ENCODE assay signal across 11 cellular contexts in the genomic region with DNA sequence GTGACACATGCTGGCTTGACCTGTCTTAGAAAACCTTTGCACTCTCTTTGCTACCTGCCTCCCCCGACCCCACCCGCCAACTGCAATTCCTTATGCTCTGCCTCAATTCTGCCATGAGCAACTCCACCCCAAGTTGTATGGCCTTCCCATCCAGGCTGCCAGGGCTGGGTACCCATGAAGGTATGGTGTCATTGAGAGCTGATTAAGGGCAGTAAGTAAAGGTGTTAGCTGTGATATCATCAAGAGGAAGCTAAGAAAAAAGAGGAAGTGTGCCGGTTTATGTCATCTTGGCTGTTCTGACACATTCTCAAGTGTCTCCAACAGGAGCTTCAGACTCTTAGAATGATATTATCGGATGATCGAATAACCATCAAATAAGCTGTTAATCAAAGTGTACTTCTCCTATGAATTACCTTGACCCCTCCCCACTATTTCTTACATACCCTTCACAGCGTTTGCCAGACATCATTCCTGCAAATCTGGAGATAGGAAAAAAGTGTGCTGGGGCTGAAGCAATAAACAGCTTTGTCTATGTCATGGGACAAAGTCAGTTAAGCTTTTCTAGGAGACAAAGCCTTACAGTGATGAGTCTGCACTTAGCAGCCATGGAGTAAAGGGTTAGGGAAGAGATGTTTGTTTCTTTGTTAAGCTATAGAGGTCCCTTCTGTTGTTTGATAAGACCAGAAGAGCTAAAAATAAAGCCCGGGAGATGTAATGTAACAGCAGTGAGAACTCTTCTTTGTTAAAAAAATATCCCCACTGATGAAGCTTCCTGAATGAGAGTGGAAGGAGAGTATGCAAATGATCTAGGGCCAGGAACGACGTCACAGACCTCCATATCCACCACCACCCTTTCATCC. TPM values are rescaled to one million over a fixed set of nuclear protein-coding genes. Genes with fewer than 3 reads are reported as not detected.
DNase-seq lines count a peak whose midpoint lies in the region; ATAC-seq, FAIRE-seq and TF ChIP-seq lines count a peak whose summit lies in the region.
"Had no signal": no experiment of that assay in that cellular context is flagged by ENCODE, and none has a peak within 500 bp of the region (broad histone marks: within the 10 kb centered on the region; RNA-seq: fewer than 3 reads in every experiment).

No MANE protein-coding gene starts in this region.

- no peak for TF ChIP-seq RAD21 in K562 (CRISPR knock-in tag; conservative IDR thresholded peaks at IDR 0.05 in 1 of 2, IDR thresholded peaks at IDR 0.05 in 1 of 2)

- FAIRE-seq in K562 (lab: Jason Lieb, UNC), result no peak

- no peak overlapping the region for H3K9ac ChIP-seq in BLaER1
- H3K9ac ChIP-seq in K562 (ENCODE audit: insufficient read depth in 1 of 2, low read depth in 2 of 2, low read length in 2 of 2), result no peak overlapping the region

- no peaks in the 10 kb centered on the region for H3K79me2 ChIP-seq in K562 (ENCODE audit: control insufficient read depth, insufficient read depth, low read length)

- H3K4me3 Mint-ChIP-seq in immature natural killer cell, result no peak overlapping the region

- in situ Hi-C loops in K562 (cut with MboI), result no loop called here

- H4K20me1 ChIP-seq in BLaER1 (no peaks in the 10 kb centered on the region), K562 (replicated peaks; ENCODE audit: control insufficient read depth, insufficient read depth, low read length) (no peaks in the 10 kb centered on the region)

- H3K27ac ChIP-seq in BLaER1, result peak overlapping the region; percentile 10; the same call in 1 of the 2 replicates
- peak overlapping the region; percentile 64; the same call in 2 of the 3 replicates for H3K27ac ChIP-seq in K562 (ENCODE audit: extremely low read depth, low read depth, low read length)
- H3K27ac ChIP-seq in tibial nerve, result no peak overlapping the region

- DNase-seq in Kasumi-1 (lab: John Stamatoyannopoulos, UW) (peak; percentile 73 to 91), K562 (ENCODE audit: extremely low read depth in 1 of 4, low spot score in 3 of 4) (peak in 2 of 4 experiments; percentile 14 to 43), tibial nerve (ENCODE audit: low spot score in 2 of 2) (no peak), immature natural killer cell (no peak), DMS153 treated with DMSO at 0.1 percent for 48 hours (lab: John Stamatoyannopoulos, UW; ENCODE audit: unreplicated experiment) (no peak), islet precursor cell (no peak)
- DNase-seq: NCI-H1048; stimulated activated CD4-positive, alpha-beta T cell treated with anti-CD3 and anti-CD28 coated beads, Interleukin-4, amount 100 ng/mL, for 4 hours had no signal

- intact Hi-C loops in K562 (cut with micrococcal nuclease), result no loop called here

- TF ChIP-seq EP300 in K562 (IDR thresholded peaks at IDR 0.05; ENCODE audit: low read length) (no peak), tibial nerve (IDR thresholded peaks at IDR 0.05) (no peak)

- H3K36me3 Mint-ChIP-seq in immature natural killer cell, result peaks cover 0 to 8% (median 0%) of the 10 kb centered on the region in 3 donors

- no peaks in the 10 kb centered on the region for H3K9me3 Mint-ChIP-seq in immature natural killer cell

- peak overlapping the region; percentile 66 for H2AFZ ChIP-seq in K562 (ENCODE audit: low read depth, low read length)

- H3K36me3 ChIP-seq in BLaER1, result no peaks in the 10 kb centered on the region
- no peaks in the 10 kb centered on the region for H3K36me3 ChIP-seq in K562 (ENCODE audit: control insufficient read depth, insufficient read depth, low read length)
- no peaks in the 10 kb centered on the region for H3K36me3 ChIP-seq in tibial nerve

- TF ChIP-seq CTCF in K562 (IDR thresholded peaks at IDR 0.05 in 2 of 3, conservative IDR thresholded peaks at IDR 0.05 in 1 of 3; ENCODE audit: insufficient read depth in 2 of 3, low read depth in 1 of 3, low read length in 3 of 3), result no peak
- no peak for TF ChIP-seq CTCF in tibial nerve (IDR thresholded peaks at IDR 0.05)

- ATAC-seq in GM19395 (IDR thresholded peaks at IDR 0.05; ENCODE audit: unreplicated experiment), result peak; percentile 74
- peak; percentile 54; the same call in 2 of the 3 replicates for ATAC-seq in K562

- H3K4me1 ChIP-seq in BLaER1 (peaks cover 50% of the 10 kb centered on the region), K562 (replicated peaks in 1 of 2; ENCODE audit: control insufficient read depth in 2 of 2, insufficient read depth in 2 of 2, low read length in 2 of 2) (peaks cover 0 to 19% of the 10 kb centered on the region in 2 experiments; a peak in 4 of 5 replicates), tibial nerve (no peaks in the 10 kb centered on the region)

- 6% methylated on average over 9 of the region's 9 CpGs for WGBS in K562 (ENCODE audit: insufficient coverage, low coverage, missing lambda C conversion rate)
- 61 to 62% methylated on average over 9 of the region's 9 CpGs for WGBS in tibial nerve, 2 donors

- H3K9me3 ChIP-seq in BLaER1 (peaks cover 14% of the 10 kb centered on the region), K562 (replicated peaks; ENCODE audit: control insufficient read depth, insufficient read depth, low read depth, low read length) (no peaks in the 10 kb centered on the region), tibial nerve (no peaks in the 10 kb centered on the region)

- H3K4me1 Mint-ChIP-seq in immature natural killer cell, result peaks cover 8 to 18% of the 10 kb centered on the region in 2 donors

- H3K4me2 ChIP-seq in BLaER1 (peak overlapping the region; percentile 66), K562 (ENCODE audit: insufficient read depth, low read length) (peak overlapping the region; percentile 61)

- peaks cover 0 to 5% (median 4%) of the 10 kb centered on the region in 3 donors for H3K27me3 Mint-ChIP-seq in immature natural killer cell (ENCODE audit: low read depth in 3 of 3)

- BruUV-seq in K562 (replicated peaks; lab: Mats Ljungman, UMichigan), result no TSS peak

- TF ChIP-seq POLR2A in K562 (conservative IDR thresholded peaks at IDR 0.05) (no peak), tibial nerve (IDR thresholded peaks at IDR 0.05) (no peak)

- no peaks in the 10 kb centered on the region for H3K9me1 ChIP-seq in K562 (ENCODE audit: control insufficient read depth, insufficient read depth, low read length)

- CTCF ChIA-PET in K562 (lab: Yijun Ruan, JAX; ENCODE audit: low intra/inter-chr PET ratio), result no interaction called here

- no peak overlapping the region for H3K4me3 ChIP-seq in BLaER1
- H3K4me3 ChIP-seq in K562, result no peak overlapping the region
- H3K4me3 ChIP-seq in tibial nerve, result no peak overlapping the region

- POLR2A ChIA-PET in K562 (lab: Yijun Ruan, JAX), result interaction anchor here (0.6 to 0.9 kb wide), 5 partner anchors 42 to 1335 kb away, joined by 3 read pairs; no protein-coding TSS in a partner anchor

- H3K27me3 ChIP-seq in BLaER1, result no peaks in the 10 kb centered on the region
- no peaks in the 10 kb centered on the region for H3K27me3 ChIP-seq in K562 (ENCODE audit: control insufficient read depth in 2 of 2, insufficient read depth in 2 of 2, low read length in 2 of 2)
- no peaks in the 10 kb centered on the region for H3K27me3 ChIP-seq in tibial nerve

- no peak overlapping the region for H3K27ac Mint-ChIP-seq in immature natural killer cell
- H3K27ac Mint-ChIP-seq: progenitor cell of endocrine pancreas had no signal

TF ChIP-seq in K562, 482 proteins besides CTCF, POLR2A, EP300 and RAD21 (continues in another document):
- TF ChIP-seq ZBTB8A (IDR thresholded peaks at IDR 0.05; ENCODE audit: partially characterized antibody), result no peak
- peak; percentile 35; the same call in 1 of the 2 replicates for TF ChIP-seq L3MBTL2 (IDR thresholded peaks at IDR 0.05)
- 0 out of 2 replicates have a peak, but pooled peaks have one; percentile 33 for TF ChIP-seq CEBPB (tag; IDR thresholded peaks at IDR 0.05)
- TF ChIP-seq MEF2D (tag; conservative IDR thresholded peaks at IDR 0.05; ENCODE audit: low read depth), result 0 out of 2 replicates have a peak, but pooled peaks have one; percentile 57
- peak; percentile 70 for TF ChIP-seq CTBP1 (IDR thresholded peaks at IDR 0.05; ENCODE audit: borderline replicate concordance)
- TF ChIP-seq TCF3 (CRISPR knock-in tag; IDR thresholded peaks at IDR 0.05), result peak; percentile 74
- TF ChIP-seq SPI1 (IDR thresholded peaks at IDR 0.05; ENCODE audit: borderline replicate concordance, low read depth, low read length), result peak; percentile 99
- peak; percentile 67 for TF ChIP-seq GATA2 (CRISPR knock-in tag; IDR thresholded peaks at IDR 0.05)
- no peak for TF ChIP-seq JUND (IDR thresholded peaks at IDR 0.05; ENCODE audit: borderline replicate concordance, low read depth, low read length)
- peak; percentile 52; the same call in 1 of the 3 replicates for TF ChIP-seq JUND (tag; IDR thresholded peaks at IDR 0.05; ENCODE audit: borderline replicate concordance, low read depth, low read length)
- TF ChIP-seq SRSF3 (IDR thresholded peaks at IDR 0.05; ENCODE audit: insufficient read depth, low read length), result no peak

RNA-seq across cellular contexts. Expression of gene SMAD2, which starts 40.4 kb away (rescaled TPM):
- total RNA-seq in K562 (2011; cell fraction: chromatin; rRNA removed; ENCODE audit: low replicate concordance), result 38.9 and 78.1 TPM in 2 replicates
- 12.2 and 14.9 TPM in 2 replicates for total RNA-seq in K562 (2011; cell fraction: nucleolus; rRNA removed)
- total RNA-seq in K562 (2011; cell fraction: nucleoplasm; rRNA removed), result 20.8 and 37.4 TPM in 2 replicates
- total RNA-seq in K562 (2014; rRNA removed) (23.7 and 24.8 TPM in 2 replicates), K562 (2014; rRNA removed; fragmentation: Illumina TruSeq; extraction: Trizol) (49.4 and 52.6 TPM in 2 replicates), K562 (2015; rRNA removed; fragmentation: Illumina TruSeq; extraction: Trizol) (43.7 and 45.1 TPM in 2 replicates), K562 (2021) (45.1 and 49.6 TPM in 2 replicates), tibial nerve (10 to 100 TPM; 34.8 to 54.5 (median 45.5) TPM)
- polyA plus RNA-seq in K562 (2011; rRNA removed) (41.4 and 47.7 TPM in 2 replicates), K562 (2014; fragmentation: Illumina TruSeq; extraction: Trizol) (31.7 and 33.7 TPM in 2 replicates), K562 (2014; fragmentation: Nextera tagmentation; extraction: Ambion mirVana) (10 to 100 TPM in 1 of 2 experiments, 1 to 10 TPM in 1; 9.2 to 16.7 TPM), K562 (2014; rRNA removed) (19.3 and 22.3 TPM in 2 replicates), immature natural killer cell (100 to 1,000 TPM in 2 of 3 donors, 10 to 100 TPM in 1; 81.4 to 123 (median 112) TPM)
- 16.2 and 29.4 TPM in 2 replicates for polyA plus RNA-seq in K562 (2011; cell fraction: cytosol; rRNA removed)
- 33.2 and 68.9 TPM in 2 replicates for polyA plus RNA-seq in K562 (2011; cell fraction: nucleus; rRNA removed)
- polyA plus RNA-seq in K562 (2012), result 26.5 and 30.2 TPM in 2 replicates
- 119 and 154 TPM in 2 replicates for polyA minus RNA-seq in K562 (2011; rRNA and poly(A)+ RNA removed)
- polyA minus RNA-seq in K562 (2011; cell fraction: cytosol; rRNA and poly(A)+ RNA removed), result 34.2 and 39.7 TPM in 2 replicates
- polyA minus RNA-seq in K562 (2011; cell fraction: nucleus; rRNA and poly(A)+ RNA removed), result 16.4 and 43.1 TPM in 2 replicates

Comparison
In these comparisons a context has a peak if more than half of its experiments do, and no peak if none do; other contexts are left out.
1. H3K27ac ChIP-seq: peak in BLaER1 (single experiment) and K562 (single experiment); none in tibial nerve (0 of 4).
2. DNase-seq: peak in Kasumi-1 (2 of 2); none in tibial nerve (0 of 2), immature natural killer cell (0 of 3), DMS153 treated with DMSO at 0.1 percent for 48 hours (single experiment) and islet precursor cell (single experiment).